17 cellular contexts compared by ENCODE assay signal in genomic region chr2:132588576-132588975, GRCh38.
DNase-seq lines count a peak whose midpoint lies in the region; ATAC-seq and TF ChIP-seq lines count a peak whose summit lies in the region.
"Had no signal": no experiment of that assay in that cellular context is flagged by ENCODE, and none has a peak within 500 bp of the region (broad histone marks: within the 10 kb centered on the region; RNA-seq: fewer than 3 reads in every experiment).

No MANE protein-coding gene starts in this region.

- no peak overlapping the region for H2AFZ ChIP-seq in neuron (ENCODE audit: low read depth, low read length)

- no peak overlapping the region for H3K4me3 ChIP-seq in right atrium auricular region
- no peak overlapping the region for H3K4me3 ChIP-seq in liver (ENCODE audit: low read depth in 1 of 3, low read length in 3 of 3)
- H3K4me3 ChIP-seq in neuron (ENCODE audit: low read length): peak overlapping the region; percentile 17

- DNase-seq in left cardiac atrium: no peak
- DNase-seq in right atrium auricular region (ENCODE audit: low spot score): no peak
- DNase-seq in DMS 273 (lab: John Stamatoyannopoulos, UW; ENCODE audit: unreplicated experiment): no peak
- DNase-seq in omental fat pad (ENCODE audit: low spot score): no peak
- DNase-seq: 8988T, DMS 273 treated with DMSO at 0.1 percent for 48 hours, DND-41, MM.1S, NCI-H1105 treated with DMSO at 0.1 percent for 48 hours, NCI-H1694, NCI-H510A, NCI-H748 treated with DMSO at 0.1 percent for 48 hours, SIG-M5 had no signal

- H3K4me1 ChIP-seq in right atrium auricular region: no peaks in the 10 kb centered on the region
- H3K4me1 ChIP-seq in liver (ENCODE audit: control insufficient read depth in 4 of 4, insufficient read depth in 4 of 4, low read length in 3 of 4): peaks cover 9 to 27% (median 24%) of the 10 kb centered on the region in 4 donors
- H3K4me1 ChIP-seq in neuron (ENCODE audit: insufficient read depth, low read length): peaks cover 46% of the 10 kb centered on the region

- 84% methylated on average over 1 of the region's 1 CpG for whole genome bisulfite sequencing in liver

- peak; percentile 39 to 53 for ATAC-seq in left cardiac atrium
- ATAC-seq in HG03025 (IDR thresholded peaks at IDR 0.05; ENCODE audit: low FRiP score, unreplicated experiment): no peak
- no peak for ATAC-seq in omental fat pad (ENCODE audit: low FRiP score)
- ATAC-seq in HG03039 (IDR thresholded peaks at IDR 0.05; ENCODE audit: unreplicated experiment): no peak

- TF ChIP-seq RAD21 in liver (IDR thresholded peaks at IDR 0.05): peak; percentile 32 to 45

- H3K36me3 ChIP-seq in right atrium auricular region: no peaks in the 10 kb centered on the region
- no peaks in the 10 kb centered on the region for H3K36me3 ChIP-seq in liver (ENCODE audit: control insufficient read depth in 4 of 4, insufficient read depth in 3 of 4, low read depth in 1 of 4, low read length in 3 of 4)
- no peaks in the 10 kb centered on the region for H3K36me3 ChIP-seq in neuron (ENCODE audit: insufficient read depth, low read length)

- no peaks in the 10 kb centered on the region for H3K27me3 ChIP-seq in right atrium auricular region
- no peaks in the 10 kb centered on the region for H3K27me3 ChIP-seq in liver (ENCODE audit: control insufficient read depth in 4 of 4, insufficient read depth in 4 of 4, low read length in 3 of 4)
- H3K27me3 ChIP-seq in neuron (ENCODE audit: insufficient read depth, low read length): no peaks in the 10 kb centered on the region

- H3K9me3 ChIP-seq in right atrium auricular region: no peaks in the 10 kb centered on the region
- no peaks in the 10 kb centered on the region for H3K9me3 ChIP-seq in liver (ENCODE audit: control insufficient read depth in 4 of 4, low read length in 3 of 4)
- no peaks in the 10 kb centered on the region for H3K9me3 ChIP-seq in neuron (ENCODE audit: low read length)

- intact Hi-C loops in left cardiac atrium (cut with DNase I): no loop called here

- no peak overlapping the region for H3K27ac ChIP-seq in right atrium auricular region
- H3K27ac ChIP-seq in liver (ENCODE audit: low read depth in 1 of 2, low read length in 2 of 2): no peak overlapping the region

- no peak overlapping the region for H3K9ac ChIP-seq in liver (ENCODE audit: low read depth in 1 of 2, low read length in 2 of 2)

- TF ChIP-seq CTCF in right atrium auricular region (IDR thresholded peaks at IDR 0.05) (no peak), liver (IDR thresholded peaks at IDR 0.05; ENCODE audit: low read depth, low read length, missing input control) (no peak), omental fat pad (IDR thresholded peaks at IDR 0.05) (no peak)

TF ChIP-seq in liver, 16 proteins besides CTCF, POLR2A, EP300 and RAD21:
- peak in 1 of 2 donors; percentile 61 for TF ChIP-seq JUND (IDR thresholded peaks at IDR 0.05)
- TF ChIP-seq FOXA2 (IDR thresholded peaks at IDR 0.05): no peak
- TF ChIP-seq FOXA1 (IDR thresholded peaks at IDR 0.05): peak; percentile 36
- peak; percentile 38 for TF ChIP-seq NR2F2 (IDR thresholded peaks at IDR 0.05)
- peak; percentile 98 for TF ChIP-seq HNF4A (conservative IDR thresholded peaks at IDR 0.05)
- no peak for TF ChIP-seq EGR1 (IDR thresholded peaks at IDR 0.05; ENCODE audit: low read depth in 2 of 2)
- TF ChIP-seq HNF4G (IDR thresholded peaks at IDR 0.05): peak; percentile 94
- TF ChIP-seq REST (IDR thresholded peaks at IDR 0.05): no peak
- TF ChIP-seq MAX (IDR thresholded peaks at IDR 0.05): peak; percentile 59
- TF ChIP-seq ZBTB33 (IDR thresholded peaks at IDR 0.05): peak; percentile 25
- TF ChIP-seq SP1 (IDR thresholded peaks at IDR 0.05): peak; percentile 75
- TF ChIP-seq GABPA (IDR thresholded peaks at IDR 0.05 in 1 of 2, conservative IDR thresholded peaks at IDR 0.05 in 1 of 2): no peak
- peak; percentile 30 for TF ChIP-seq YY1 (IDR thresholded peaks at IDR 0.05)
- TF ChIP-seq TAF1 (conservative IDR thresholded peaks at IDR 0.05): no peak
- TF ChIP-seq ATF3 (IDR thresholded peaks at IDR 0.05): no peak
- peak; percentile 55 to 84 for TF ChIP-seq RXRA (IDR thresholded peaks at IDR 0.05)

Comparison
In these comparisons a context has a peak if more than half of its experiments do, and no peak if none do; other contexts are left out.
1. ATAC-seq: peak in left cardiac atrium (2 of 2); none in HG03025 (single experiment), omental fat pad (single experiment) and HG03039 (single experiment).